In the genomic region with DNA sequence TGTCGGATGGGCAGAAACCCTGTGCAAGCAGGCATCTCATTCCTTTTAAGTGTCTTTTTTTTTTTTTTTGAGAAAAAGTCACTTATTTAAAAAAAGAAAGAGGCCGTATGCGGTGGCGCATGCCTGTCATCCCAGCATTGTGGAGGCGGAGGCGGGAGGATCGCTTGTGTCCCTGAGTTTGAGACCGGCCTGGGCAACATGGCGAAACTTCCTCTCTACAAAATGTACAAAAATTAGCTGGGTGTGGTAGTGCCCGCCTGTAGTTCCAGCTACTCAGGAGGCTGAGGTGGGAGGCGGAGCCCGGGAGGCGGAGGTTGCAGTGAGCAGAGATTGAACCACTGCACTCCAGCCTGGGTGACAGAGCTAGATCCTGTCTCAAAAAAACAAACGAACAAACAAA, we compare ENCODE assay signal across 10 cellular contexts. TPM values are rescaled to one million over a fixed set of nuclear protein-coding genes. Genes with fewer than 3 reads are reported as not detected.
A peak's percentile ranks its signal among the peaks of the same experiment; 100 is the strongest.
DNase-seq lines count a peak whose midpoint lies in the region; TF ChIP-seq lines count a peak whose summit lies in the region.
"Had no signal": no experiment of that assay in that cellular context is flagged by ENCODE, and none has a peak within 500 bp of the region (broad histone marks: within the 10 kb centered on the region; RNA-seq: fewer than 3 reads in every experiment).

No MANE protein-coding gene starts in this region.

- H3K9ac ChIP-seq in SK-N-MC (ENCODE audit: insufficient read length): peak overlapping the region; percentile 91

- no peak for DNase-seq in GM12864 (ENCODE audit: low read depth)
- DNase-seq in SK-N-MC (ENCODE audit: low read depth, low spot score): no peak
- no peak for DNase-seq in esophagus squamous epithelium (lab: John Stamatoyannopoulos, UW)
- no peak for DNase-seq in retinal pigment epithelial cell (ENCODE audit: low read depth)
- DNase-seq in iPS-NIHi7 (ENCODE audit: extremely low spot score): no peak
- DNase-seq in putamen (ENCODE audit: low spot score): no peak
- no peak for DNase-seq in amniotic stem cell (lab: John Stamatoyannopoulos, UW)
- DNase-seq in stimulated activated CD4-positive, alpha-beta T cell treated with anti-CD3 and anti-CD28 coated beads, Interleukin-12 subunit alpha, Interleukin-12 subunit beta, amount 100 ng/mL, for 4 hours: no peak
- DNase-seq: mucosa of descending colon, NCI-H1092 treated with DMSO at 0.1 percent for 48 hours had no signal

- intact Hi-C loops in esophagus squamous epithelium (cut with DNase I): no loop called here

- WGBS in esophagus squamous epithelium, 2 donors: 80 to 88% methylated on average over 8 to 13 of the region's 14 CpGs

- H3K9me3 ChIP-seq in SK-N-MC (ENCODE audit: low read depth, low read length) (no peaks in the 10 kb centered on the region), esophagus squamous epithelium (no peaks in the 10 kb centered on the region)
- H3K9me3 ChIP-seq: mucosa of descending colon had no signal

- peaks cover 23 to 59% (median 26%) of the 10 kb centered on the region in 3 donors for H3K4me1 ChIP-seq in esophagus squamous epithelium

- TF ChIP-seq CTCF in GM12864 (IDR thresholded peaks at IDR 0.05; ENCODE audit: low read depth, low read length, missing control alignments) (no peak), esophagus squamous epithelium (IDR thresholded peaks at IDR 0.05) (no peak), retinal pigment epithelial cell (conservative IDR thresholded peaks at IDR 0.05; ENCODE audit: low read depth, low read length) (no peak)

- H3K27ac ChIP-seq in SK-N-MC (no peak overlapping the region), esophagus squamous epithelium (no peak overlapping the region)

- H3K36me3 ChIP-seq in SK-N-MC (ENCODE audit: insufficient read depth, low read length) (peaks cover 40% of the 10 kb centered on the region), esophagus squamous epithelium (no peaks in the 10 kb centered on the region)

- peak overlapping the region; percentile 82 for H3K4me3 ChIP-seq in GM12864 (ENCODE audit: low read depth, low read length)
- peak overlapping the region; percentile 99 for H3K4me3 ChIP-seq in SK-N-MC
- H3K4me3 ChIP-seq in esophagus squamous epithelium: peak overlapping the region in 3 of 4 donors; percentile 70 to 85 (median 84)
- peak overlapping the region; percentile 82 for H3K4me3 ChIP-seq in retinal pigment epithelial cell (ENCODE audit: low read length)

- TF ChIP-seq POLR2A in esophagus squamous epithelium (IDR thresholded peaks at IDR 0.05): no peak

- H3K27me3 ChIP-seq in esophagus squamous epithelium: peaks cover 0 to 29% (median 0%) of the 10 kb centered on the region in 4 donors

RNA-seq across cellular contexts. Expression of gene GPR137B, which starts 1.7 kb away (rescaled TPM):
- 10 to 100 TPM in 2 of 4 donors, 1 to 10 TPM in 2; 3.6 to 16.0 (median 7.4) TPM for total RNA-seq in esophagus squamous epithelium
